In the genomic region with DNA sequence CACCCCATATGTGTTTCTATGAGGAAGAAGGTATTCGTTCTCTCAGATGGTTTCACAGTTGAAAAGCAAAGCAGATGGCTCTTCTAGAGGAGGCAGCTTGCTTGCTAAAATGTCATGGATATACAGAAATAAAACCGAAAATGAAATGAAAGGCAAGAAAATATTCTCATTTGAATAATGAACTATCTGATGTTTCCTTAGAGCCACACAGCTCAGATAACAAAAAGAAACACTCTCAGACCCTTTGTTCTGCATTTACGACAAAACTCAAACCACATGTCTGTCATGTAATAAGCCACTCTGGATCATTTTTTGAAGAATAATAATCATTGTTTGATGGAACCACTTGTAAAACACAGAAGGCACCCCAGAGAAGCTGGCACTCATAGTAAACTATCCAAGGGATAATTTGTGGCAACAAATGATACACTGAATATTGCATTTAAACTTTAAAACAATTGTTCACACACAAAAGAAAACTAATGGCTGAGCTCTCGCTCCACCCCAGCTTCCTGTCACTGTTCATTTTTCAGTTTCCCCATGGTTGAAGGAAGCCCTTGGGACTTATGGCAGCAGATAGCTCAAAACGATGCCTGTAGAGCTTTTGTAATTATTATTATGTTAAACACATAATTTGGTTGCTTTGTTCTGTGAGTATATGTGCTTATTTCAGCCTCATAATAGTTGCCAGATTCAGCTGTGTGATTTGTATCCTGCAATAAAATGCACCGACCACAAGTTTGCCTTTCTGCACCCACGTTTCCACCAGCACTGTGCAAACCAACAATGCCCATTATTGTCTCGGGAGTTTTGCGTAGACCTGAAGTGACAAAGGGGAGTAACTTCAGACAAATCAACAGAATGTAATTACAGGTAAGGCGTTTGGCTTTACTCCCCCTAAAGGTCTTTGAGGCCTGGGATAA, we compare ENCODE assay signal across 10 cellular contexts.
A peak's percentile ranks its signal among the peaks of the same experiment; 100 is the strongest.
DNase-seq lines count a peak whose midpoint lies in the region; ATAC-seq, FAIRE-seq and TF ChIP-seq lines count a peak whose summit lies in the region.
"Had no signal": no experiment of that assay in that cellular context is flagged by ENCODE, and none has a peak within 500 bp of the region (broad histone marks: within the 10 kb centered on the region; RNA-seq: fewer than 3 reads in every experiment).

No MANE protein-coding gene starts in this region.

- H3K9me3 ChIP-seq in psoas muscle, result no peaks in the 10 kb centered on the region
- H3K9me3 ChIP-seq: mucosa of descending colon had no signal

- H3K4me1 Mint-ChIP-seq in brain, result peaks cover 31% of the 10 kb centered on the region

- FAIRE-seq in GM18507 (lab: Jason Lieb, UNC), result peak; percentile 72

- intact Hi-C loops in psoas muscle (cut with DNase I), result no loop called here

- TF ChIP-seq CTCF in brain (conservative IDR thresholded peaks at IDR 0.05) (no peak), psoas muscle (IDR thresholded peaks at IDR 0.05) (no peak)

- H3K27me3 ChIP-seq in psoas muscle (ENCODE audit: insufficient read depth in 3 of 3, low read length in 2 of 3), result no peaks in the 10 kb centered on the region

- H3K9me3 Mint-ChIP-seq in brain, result peaks cover 0 to 3% (median 0%) of the 10 kb centered on the region in 5 experiments

- ATAC-seq in GM21423 (IDR thresholded peaks at IDR 0.05; ENCODE audit: unreplicated experiment) (peak; percentile 73), HG03280 (IDR thresholded peaks at IDR 0.05; ENCODE audit: unreplicated experiment) (peak; percentile 91), psoas muscle (no peak)
- ATAC-seq: mucosa of descending colon had no signal

- peak overlapping the region; percentile 81 to 99 (median 87) for H3K27ac Mint-ChIP-seq in brain

- H3K36me3 ChIP-seq in psoas muscle (ENCODE audit: insufficient read depth in 1 of 2, low read depth in 1 of 2), result no peaks in the 10 kb centered on the region

- H3K36me3 Mint-ChIP-seq in brain, result no peaks in the 10 kb centered on the region

- DNase-seq in GM18507 (ENCODE audit: extremely low spot score, insufficient read length, low read depth) (peak; percentile 14), psoas muscle (no peak), CD1c-positive myeloid dendritic cell (ENCODE audit: extremely low spot score) (no peak), dedifferentiated amniotic fluid mesenchymal stem cell (ENCODE audit: extremely low spot score) (no peak), SKM-1 treated with dmso at 0.1 percent for 144 hours (lab: John Stamatoyannopoulos, UW; ENCODE audit: unreplicated experiment) (no peak)
- DNase-seq: mucosa of descending colon, NCI-H226 had no signal

- H3K4me1 ChIP-seq in psoas muscle, result no peaks in the 10 kb centered on the region

- H3K4me3 Mint-ChIP-seq in brain, result peak overlapping the region in 2 of 5 experiments; percentile 18 to 25

- H3K4me3 ChIP-seq in psoas muscle, result no peak overlapping the region
- H3K4me3 ChIP-seq: mucosa of descending colon had no signal

- no peak overlapping the region for H3K27ac ChIP-seq in psoas muscle

- H3K27me3 Mint-ChIP-seq in brain, result peaks cover 2% of the 10 kb centered on the region

- 67 to 71% (median 67%) methylated on average over 10 of the region's 10 CpGs for WGBS in psoas muscle, 3 donors

Comparison
In these comparisons a context has a peak if more than half of its experiments do, and no peak if none do; other contexts are left out.
1. ATAC-seq: peak in GM21423 (single experiment) and HG03280 (single experiment); none in psoas muscle (0 of 4).